In the genomic region with DNA sequence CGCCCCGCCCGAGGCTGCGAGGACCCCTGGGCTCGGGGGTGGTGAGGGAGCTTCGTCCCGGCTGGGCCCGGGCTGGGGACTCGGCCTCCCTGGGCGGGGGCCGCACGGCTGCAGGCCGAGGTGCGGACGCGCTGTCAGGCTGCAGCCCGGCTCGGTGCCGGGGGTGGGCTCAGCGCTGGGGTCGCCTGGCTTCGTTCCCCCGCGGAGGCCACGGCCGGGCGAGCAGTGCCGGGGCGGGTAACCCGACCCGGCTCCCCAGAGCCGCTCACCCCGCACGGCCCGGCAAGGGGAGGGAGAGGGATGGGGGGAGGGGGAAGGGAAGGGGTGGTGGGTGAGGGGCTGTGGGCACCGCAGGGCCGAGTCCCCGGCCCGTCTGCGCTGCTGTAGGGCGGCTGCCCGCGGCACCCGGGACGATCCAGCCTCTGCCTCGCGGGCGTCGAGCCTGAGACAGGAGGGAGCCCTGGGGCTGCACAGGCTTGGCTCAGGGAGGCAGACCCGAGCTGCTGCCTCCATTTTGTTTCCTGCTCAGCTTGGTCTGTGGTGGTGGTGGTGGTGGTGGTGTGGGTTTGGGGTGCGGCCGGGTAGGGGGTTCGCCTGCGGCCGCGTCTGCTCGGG, we compare ENCODE assay signal across 9 cellular contexts. TPM values are rescaled to one million over a fixed set of nuclear protein-coding genes. Genes with fewer than 3 reads are reported as not detected.
DNase-seq lines count a peak whose midpoint lies in the region; ATAC-seq, FAIRE-seq and TF ChIP-seq lines count a peak whose summit lies in the region.
"Had no signal": no experiment of that assay in that cellular context is flagged by ENCODE, and none has a peak within 500 bp of the region (broad histone marks: within the 10 kb centered on the region; RNA-seq: fewer than 3 reads in every experiment).

No MANE protein-coding gene starts in this region.

- H3K27me3 ChIP-seq in A673 (replicated peaks; ENCODE audit: insufficient read depth, low read depth, low read length, poor library complexity) = no peaks in the 10 kb centered on the region

- H3K27ac Mint-ChIP-seq in dendritic cell treated with granulocyte-macrophage colony-stimulating factor and Interleukin-4, amounts not matched to agents 40 ng/mL and 50 ng/mL, for 4 days = peak overlapping the region; percentile 92
- peak overlapping the region; percentile 91 for H3K27ac Mint-ChIP-seq in memory B cell
- H3K27ac Mint-ChIP-seq: brain had no signal

- H3K27me3 Mint-ChIP-seq in dendritic cell treated with granulocyte-macrophage colony-stimulating factor and Interleukin-4, amounts not matched to agents 40 ng/mL and 50 ng/mL, for 4 days = peaks cover 5% of the 10 kb centered on the region
- H3K27me3 Mint-ChIP-seq in memory B cell = no peaks in the 10 kb centered on the region

- H3K79me2 ChIP-seq in OCI-LY7 (ENCODE audit: insufficient read depth, low read depth, low read length) = peaks cover 32% of the 10 kb centered on the region

- peaks cover 3% of the 10 kb centered on the region; the same call in 1 of the 2 replicates for H3K9me3 ChIP-seq in OCI-LY7 (ENCODE audit: low read length)
- no peaks in the 10 kb centered on the region for H3K9me3 ChIP-seq in A673 (ENCODE audit: low read depth, low read length, poor library complexity, severe bottlenecking)

- intact Hi-C loops in Right ventricle myocardium inferior (cut with DNase I) = no loop called here
- intact Hi-C loops in cardiac septum (cut with DNase I) = loop anchor here (5.0 kb wide), 2 partner anchors 120 to 170 kb away; a partner anchor contains a TSS
- intact Hi-C loops in OCI-LY7 (cut with micrococcal nuclease; ENCODE audit: unreplicated experiment) = no loop called here
- intact Hi-C loops in dendritic cell treated with granulocyte-macrophage colony-stimulating factor and Interleukin-4, amounts not matched to agents 40 ng/mL and 50 ng/mL, for 4 days (cut with micrococcal nuclease) = loop anchor here (5.0 kb wide), 1 partner anchor 170 kb away; a partner anchor contains a TSS
- intact Hi-C loops in A673 (cut with micrococcal nuclease; ENCODE audit: unreplicated experiment) = no loop called here

- peak overlapping the region; percentile 69; the same call in 1 of the 2 replicates for H2AFZ ChIP-seq in OCI-LY7 (ENCODE audit: low read length)

- ATAC-seq in Right ventricle myocardium inferior (peak; percentile 41), memory B cell (ENCODE audit: low read depth) (peak; percentile 42)

- POLR2A ChIA-PET in OCI-LY7 (lab: Charles Lee) (no interaction called here), A673 (lab: Charles Lee; ENCODE audit: low non-redundant PET) (no interaction called here)

- no peak for DNase-seq in Right ventricle myocardium inferior (ENCODE audit: missing footprints)
- no peak for DNase-seq in cardiac septum (ENCODE audit: low spot score)
- no peak for DNase-seq in OCI-LY7 (ENCODE audit: low spot score)
- peak in 1 of 2 donors; percentile 76 for DNase-seq in memory B cell (ENCODE audit: low spot score in 2 of 2)
- DNase-seq in substantia nigra (lab: John Stamatoyannopoulos, UW) = peak in 35 of 49 donors; percentile 33 to 96 (median 66)
- DNase-seq in H54 (ENCODE audit: insufficient read length, low spot score) = no peak
- DNase-seq in A673 (ENCODE audit: low spot score) = no peak

- FAIRE-seq in H54 (lab: Jason Lieb, UNC) = no peak

- peaks cover 54% of the 10 kb centered on the region for H3K4me1 Mint-ChIP-seq in dendritic cell treated with granulocyte-macrophage colony-stimulating factor and Interleukin-4, amounts not matched to agents 40 ng/mL and 50 ng/mL, for 4 days (ENCODE audit: low read depth)
- H3K4me1 Mint-ChIP-seq in memory B cell = peaks cover 27% of the 10 kb centered on the region

- CTCF ChIA-PET in OCI-LY7 (lab: Charles Lee; ENCODE audit: unreplicated experiment) (interaction anchor here (1.1 kb wide), 1 partner anchor 21 kb away, joined by 3 read pairs; no protein-coding TSS in a partner anchor), A673 (lab: Charles Lee) (no interaction called here)

- no peaks in the 10 kb centered on the region for H3K9me2 ChIP-seq in OCI-LY7 (ENCODE audit: insufficient read depth, low read length)

- peak overlapping the region; percentile 99 for H3K4me2 ChIP-seq in OCI-LY7 (ENCODE audit: low read length)

- H3K4me1 ChIP-seq in OCI-LY7 (ENCODE audit: insufficient read depth, low read length, poor library complexity, severe bottlenecking) (peaks cover 56% of the 10 kb centered on the region), A673 (ENCODE audit: insufficient read depth, low read length, poor library complexity, severe bottlenecking) (peaks cover 26% of the 10 kb centered on the region)

- H3K27ac ChIP-seq in OCI-LY7 (ENCODE audit: low read depth, low read length, poor library complexity, severe bottlenecking) (peak overlapping the region; percentile 9), substantia nigra (ENCODE audit: low read depth, low read length, poor library complexity, severe bottlenecking) (peak overlapping the region; percentile 98), A673 (ENCODE audit: low read depth, low read length, poor library complexity, severe bottlenecking) (no peak overlapping the region)

- peak overlapping the region; percentile 86 for H3K4me3 ChIP-seq in OCI-LY7 (ENCODE audit: low read depth, low read length, poor library complexity, severe bottlenecking)
- H3K4me3 ChIP-seq in A673 (ENCODE audit: low read depth, low read length, poor library complexity, severe bottlenecking) = no peak overlapping the region

- H3K9me3 Mint-ChIP-seq in dendritic cell treated with granulocyte-macrophage colony-stimulating factor and Interleukin-4, amounts not matched to agents 40 ng/mL and 50 ng/mL, for 4 days = no peaks in the 10 kb centered on the region
- H3K9me3 Mint-ChIP-seq in memory B cell = no peaks in the 10 kb centered on the region
- H3K9me3 Mint-ChIP-seq: brain had no signal

- no peaks in the 10 kb centered on the region for H4K20me1 ChIP-seq in OCI-LY7 (ENCODE audit: insufficient read depth, low read length)

- no peak for TF ChIP-seq POLR2A in H54 (IDR thresholded peaks at IDR 0.05; ENCODE audit: low read depth, low read length)

- H3K36me3 Mint-ChIP-seq in dendritic cell treated with granulocyte-macrophage colony-stimulating factor and Interleukin-4, amounts not matched to agents 40 ng/mL and 50 ng/mL, for 4 days (ENCODE audit: low read depth) = peaks cover 35% of the 10 kb centered on the region
- peaks cover 8% of the 10 kb centered on the region for H3K36me3 Mint-ChIP-seq in memory B cell

- TF ChIP-seq CTCF in OCI-LY7 (conservative IDR thresholded peaks at IDR 0.05; ENCODE audit: low read length) (no peak), A673 (conservative IDR thresholded peaks at IDR 0.05; ENCODE audit: low read depth, low read length) (no peak)

- BruUV-seq in OCI-LY7 (replicated peaks; lab: Mats Ljungman, UMichigan) (no TSS peak), A673 (replicated peaks; lab: Mats Ljungman, UMichigan) (no TSS peak)

- H3K36me3 ChIP-seq in OCI-LY7 (ENCODE audit: insufficient read depth, low read length) (peaks cover 27% of the 10 kb centered on the region), A673 (ENCODE audit: insufficient read depth, low read length, poor library complexity, severe bottlenecking) (peaks cover 26% of the 10 kb centered on the region)

- peak overlapping the region; percentile 67 for H3K4me3 Mint-ChIP-seq in dendritic cell treated with granulocyte-macrophage colony-stimulating factor and Interleukin-4, amounts not matched to agents 40 ng/mL and 50 ng/mL, for 4 days
- peak overlapping the region; percentile 82 for H3K4me3 Mint-ChIP-seq in memory B cell
- H3K4me3 Mint-ChIP-seq: brain had no signal

RNA-seq across cellular contexts. Expression of a gene that starts 1.0 kb away (rescaled TPM):
- 36.1 TPM for total RNA-seq in Right ventricle myocardium inferior
- total RNA-seq in cardiac septum = 53.9 TPM
- total RNA-seq in OCI-LY7 (2014; rRNA removed; shearing (Covaris generic)) = 59.6 and 64.3 TPM in 2 replicates
- 132 and 142 TPM in 2 replicates for total RNA-seq in OCI-LY7 (2022)
- 74.3 and 76.6 TPM in 2 replicates for total RNA-seq in A673 (2021)

RNA-seq across cellular contexts. Expression of a gene that starts 45.9 kb away (rescaled TPM):
- 4.3 TPM for total RNA-seq in Right ventricle myocardium inferior
- total RNA-seq in cardiac septum = 0.40 TPM
- total RNA-seq in OCI-LY7 (2014; rRNA removed; shearing (Covaris generic)) = 0.39 and 1.2 TPM in 2 replicates
- total RNA-seq in OCI-LY7 (2022) = 3.5 and 4.5 TPM in 2 replicates
- 17.2 and 20.6 TPM in 2 replicates for total RNA-seq in A673 (2021)

Comparison
In these comparisons a context has a peak if more than half of its experiments do, and no peak if none do; other contexts are left out.
1. intact Hi-C loops: an anchor here in cardiac septum (5.0 kb wide) and dendritic cell treated with granulocyte-macrophage colony-stimulating factor and Interleukin-4, amounts not matched to agents 40 ng/mL and 50 ng/mL, for 4 days (5.0 kb wide); none called in Right ventricle myocardium inferior, OCI-LY7 and A673.
2. DNase-seq: peak in substantia nigra (35 of 49); none in Right ventricle myocardium inferior (single experiment), cardiac septum (single experiment), OCI-LY7 (single experiment), H54 (single experiment) and A673 (single experiment).